In genomic region chr5:127472700-127473099, GRCh38 we compare ENCODE assay signal across 27 cellular contexts.
"Had no signal": no experiment of that assay in that cellular context is flagged by ENCODE, and none has a peak within 500 bp of the region (broad histone marks: within the 10 kb centered on the region; RNA-seq: fewer than 3 reads in every experiment).

No MANE protein-coding gene starts in this region.

- H3K9me3 ChIP-seq: ovary, psoas muscle, spleen, stomach, thoracic aorta, thyroid gland, tibial nerve, upper lobe of left lung, vagina had no signal

- H3K27ac ChIP-seq: ovary, parathyroid adenoma, psoas muscle, skin epidermis, spleen, stomach, thoracic aorta, tibial nerve, upper lobe of left lung, vagina had no signal

- ATAC-seq: naive thymus-derived CD4-positive, alpha-beta T cell; natural killer cell; psoas muscle; right cardiac atrium; sciatic nerve; stimulated activated naive B cell treated with anti-CD40 and anti-IgM and Interleukin-4, amounts not matched to agents 10 μg/mL and 1 μg/mL and 100 μg/mL, for 72 hours had no signal

- H3K36me3 ChIP-seq: ovary, spleen, stomach, thoracic aorta, thyroid gland, tibial nerve, upper lobe of left lung, vagina had no signal

- H3K79me2 ChIP-seq: parathyroid adenoma had no signal

- H3K4me1 ChIP-seq: parathyroid adenoma, psoas muscle, spleen, stomach, tibial nerve, upper lobe of left lung, vagina had no signal

- FAIRE-seq: urothelium cell line had no signal

- DNase-seq: naive thymus-derived CD4-positive, alpha-beta T cell; natural killer cell; occipital lobe; ovary; posterior cingulate gyrus; psoas muscle; right cardiac atrium; spleen; stimulated activated CD4-positive, alpha-beta T cell treated with anti-CD3 and anti-CD28 coated beads, Interleukin-12 subunit alpha, Interleukin-12 subunit beta, amount 100 ng/mL, for 4 hours; stimulated activated CD4-positive, alpha-beta T cell treated with anti-CD3 and anti-CD28 coated beads, Interleukin-1b, Interleukin-23, amount 100 ng/mL, for 48 hours; stimulated activated CD4-positive, alpha-beta T cell treated with anti-CD3 and anti-CD28 coated beads, Interleukin-4, amount 100 ng/mL, for 1 hour; stimulated activated CD4-positive, alpha-beta T cell treated with anti-CD3 and anti-CD28 coated beads, Interleukin-4, amount 100 ng/mL, for 4 hours; stimulated activated CD8-positive, alpha-beta memory T cell treated with anti-CD3 and anti-CD28 coated beads, Interleukin-4, amount 100 ng/mL, for 48 hours; stimulated activated naive B cell treated with anti-CD40 and anti-IgM and Interleukin-4, amounts not matched to agents 10 μg/mL and 1 μg/mL and 100 μg/mL, for 72 hours; stimulated activated naive CD4-positive, alpha-beta T cell treated with Interleukin-2 at 50 U/mL for 16 hours; stomach; thyroid gland; trophoblast cell; upper lobe of left lung had no signal

- H3K4me2 ChIP-seq: smooth muscle cell had no signal

- H3K9ac ChIP-seq: parathyroid adenoma had no signal

- H3K4me3 ChIP-seq: ovary, psoas muscle, skin epidermis, smooth muscle cell, spleen, stomach, thoracic aorta, thyroid gland, tibial nerve, upper lobe of left lung, vagina had no signal

- H3K27me3 ChIP-seq: ovary, stomach, thyroid gland, tibial nerve, upper lobe of left lung, vagina had no signal
